ENCODE assay signal across 26 cellular contexts in the genomic region with DNA sequence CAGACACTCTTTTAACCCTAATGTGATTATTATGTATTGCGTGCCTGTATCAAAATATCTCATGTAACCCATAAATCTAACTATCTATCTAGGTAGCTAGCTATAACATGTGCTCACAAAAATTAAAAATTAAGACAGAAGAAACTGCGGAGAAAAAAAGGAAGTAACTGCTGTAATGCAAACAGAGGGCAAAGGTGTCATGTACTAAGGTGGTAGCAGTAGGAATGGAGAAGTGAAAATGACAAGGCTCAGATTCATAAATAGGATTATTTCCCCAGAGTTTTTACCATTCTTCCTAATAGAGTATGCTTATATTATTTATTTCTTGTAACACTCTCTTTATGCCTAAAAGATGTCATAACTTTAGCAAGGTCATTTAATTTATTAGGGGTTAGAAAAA.
"Had no signal": no experiment of that assay in that cellular context is flagged by ENCODE, and none has a peak within 500 bp of the region (broad histone marks: within the 10 kb centered on the region; RNA-seq: fewer than 3 reads in every experiment).

No MANE protein-coding gene starts in this region.

- H3K4me1 ChIP-seq: esophagus squamous epithelium, heart right ventricle, lower lobe of right lung, right lobe of liver, stomach, thyroid gland had no signal

- H3K36me3 Mint-ChIP-seq: natural killer cell had no signal

- H3K36me3 ChIP-seq: esophagus squamous epithelium, heart right ventricle, lower lobe of right lung, ovary, right lobe of liver, stomach, thyroid gland had no signal

- H3K27me3 ChIP-seq: esophagus squamous epithelium, heart right ventricle, ovary, right lobe of liver, stomach, thyroid gland had no signal

- FAIRE-seq: endometrium, small intestine had no signal

- DNase-seq: cortex of kidney; effector memory CD8-positive, alpha-beta T cell; erythroblast; esophagus squamous epithelium; foreskin melanocyte; glutamatergic neuron; heart right ventricle; hippocampal formation; islet precursor cell; kidney glomerular epithelial cell; left ventricle myocardium superior; lower lobe of right lung; natural killer cell; occipital lobe; ovary; posterior cingulate gyrus; right lobe of liver; small intestine; stimulated activated CD4-positive, alpha-beta T cell treated with anti-CD3 and anti-CD28 coated beads, Interleukin-15, amount 100 ng/mL, for 24 hours; stimulated activated CD4-positive, alpha-beta T cell treated with anti-CD3 and anti-CD28 coated beads, Interleukin-4, amount 100 ng/mL, for 1 hour; stimulated activated CD8-positive, alpha-beta memory T cell treated with anti-CD3 and anti-CD28 coated beads, Interleukin-4, amount 100 ng/mL, for 48 hours; stimulated activated naive CD4-positive, alpha-beta T cell treated with Interleukin-2 at 50 U/mL for 16 hours; stomach; thyroid gland; trophoblast cell had no signal

- H3K27ac ChIP-seq: esophagus squamous epithelium, heart right ventricle, lower lobe of right lung, ovary, right lobe of liver, stomach, thyroid gland had no signal

- H3K27ac Mint-ChIP-seq: effector memory CD8-positive, alpha-beta T cell; natural killer cell had no signal

- H3K4me3 Mint-ChIP-seq: effector memory CD8-positive, alpha-beta T cell; natural killer cell had no signal

- ATAC-seq: effector memory CD8-positive, alpha-beta T cell; heart right ventricle; left ventricle myocardium superior; lower lobe of right lung; natural killer cell; right lobe of liver had no signal

- H3K9me3 ChIP-seq: esophagus squamous epithelium, lower lobe of right lung, ovary, right lobe of liver, stomach, thyroid gland had no signal

- H3K4me3 ChIP-seq: esophagus squamous epithelium, heart right ventricle, lower lobe of right lung, ovary, right lobe of liver, stomach, thyroid gland had no signal

- H3K27me3 Mint-ChIP-seq: effector memory CD8-positive, alpha-beta T cell had no signal
